Comparison of ENCODE assay signal across 24 cellular contexts in the genomic region with DNA sequence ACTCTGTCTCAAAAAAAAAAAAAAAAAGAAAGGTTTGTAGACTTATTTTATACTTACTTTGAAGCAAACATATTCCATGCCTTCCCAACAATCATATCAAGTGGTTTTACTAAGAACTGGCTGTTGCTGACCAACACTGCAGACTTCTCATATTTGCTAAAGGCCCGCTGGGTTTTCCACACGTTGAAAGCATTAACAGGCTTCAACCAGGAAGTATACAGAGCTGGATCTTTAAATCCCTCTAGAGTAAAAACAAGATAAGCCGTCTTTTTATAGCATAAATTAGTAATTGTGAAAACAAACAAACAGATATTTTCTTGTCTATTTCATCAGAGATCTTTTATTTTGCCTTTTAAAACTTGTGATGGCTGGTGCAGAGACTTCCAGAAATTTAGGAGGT. TPM values are rescaled to one million over a fixed set of nuclear protein-coding genes. Genes with fewer than 3 reads are reported as not detected.
DNase-seq lines count a peak whose midpoint lies in the region; ATAC-seq and TF ChIP-seq lines count a peak whose summit lies in the region.
"Had no signal": no experiment of that assay in that cellular context is flagged by ENCODE, and none has a peak within 500 bp of the region (broad histone marks: within the 10 kb centered on the region; RNA-seq: fewer than 3 reads in every experiment).

No MANE protein-coding gene starts in this region.

- no peak for TF ChIP-seq POLR2A in esophagus squamous epithelium (IDR thresholded peaks at IDR 0.05)

- intact Hi-C loops in sciatic nerve (cut with DNase I) (no loop called here), esophagus squamous epithelium (cut with DNase I) (no loop called here)

- H3K4me3 ChIP-seq in esophagus squamous epithelium, result no peak overlapping the region
- H3K4me3 ChIP-seq: Peyer's patch, SJCRH30 had no signal

- peak; percentile 49 for ATAC-seq in sciatic nerve
- no peak for ATAC-seq in HG03439 (IDR thresholded peaks at IDR 0.05; ENCODE audit: unreplicated experiment)
- ATAC-seq: HCT116, SK-N-SH treated with all-trans-retinoic acid at 6 μM for 48 hours had no signal

- H3K27ac ChIP-seq in 22Rv1 (peak overlapping the region; percentile 8; the same call in 1 of the 2 replicates), C4-2B (peak overlapping the region; percentile 55), esophagus squamous epithelium (no peak overlapping the region)
- H3K27ac ChIP-seq: HL-60, Peyer's patch, SJCRH30 had no signal

- DNase-seq in fibroblast of gingiva (ENCODE audit: low read depth), result peak; percentile 14
- DNase-seq in sciatic nerve (ENCODE audit: low spot score), result no peak
- DNase-seq in HPDE6-E6E7 (ENCODE audit: extremely low spot score), result no peak
- no peak for DNase-seq in esophagus squamous epithelium (lab: John Stamatoyannopoulos, UW)
- DNase-seq: Calu3; CD8-positive, alpha-beta memory T cell; DMS153; DND-41; NCI-H1092 treated with DMSO at 0.1 percent for 48 hours; NCI-H1436; NCI-H187; NCI-H2081 treated with DMSO at 0.1 percent for 48 hours; NCI-H2171; NCI-H226; NCI-H510A; NCI-H69; SJCRH30 had no signal

- H3K4me1 ChIP-seq in esophagus squamous epithelium, result peaks cover 0 to 10% (median 0%) of the 10 kb centered on the region in 3 donors
- H3K4me1 ChIP-seq: Peyer's patch, SJCRH30 had no signal

- H3K36me3 ChIP-seq in esophagus squamous epithelium, result peaks cover 0 to 49% (median 15%) of the 10 kb centered on the region in 3 donors

- TF ChIP-seq CTCF in 22Rv1 (IDR thresholded peaks at IDR 0.05) (no peak), C4-2B (conservative IDR thresholded peaks at IDR 0.05) (no peak), esophagus squamous epithelium (IDR thresholded peaks at IDR 0.05) (no peak)

- no peaks in the 10 kb centered on the region for H3K9me3 ChIP-seq in esophagus squamous epithelium
- H3K9me3 ChIP-seq: Peyer's patch, SJCRH30 had no signal

- 67 to 76% methylated on average over 3 of the region's 3 CpGs for WGBS in esophagus squamous epithelium, 2 donors

- H3K27me3 ChIP-seq in esophagus squamous epithelium, result no peaks in the 10 kb centered on the region
- H3K27me3 ChIP-seq: Peyer's patch, SJCRH30 had no signal

RNA-seq across cellular contexts. Expression of a gene that starts 29.1 kb away (rescaled TPM):
- total RNA-seq in sciatic nerve (12.6 TPM), esophagus squamous epithelium (10 to 100 TPM in 2 of 4 donors, 1 to 10 TPM in 2; 8.0 to 16.0 (median 12.5) TPM)

RNA-seq across cellular contexts. Expression of a gene that starts 29.3 kb away (rescaled TPM):
- 56.2 TPM for total RNA-seq in sciatic nerve
- 10 to 100 TPM; 18.4 to 49.2 (median 25.9) TPM for total RNA-seq in esophagus squamous epithelium

Comparison
In these comparisons a context has a peak if more than half of its experiments do, and no peak if none do; other contexts are left out.
1. H3K27ac ChIP-seq: peak in 22Rv1 (single experiment) and C4-2B (single experiment); none in esophagus squamous epithelium (0 of 4).